23 cellular contexts compared by ENCODE assay signal in the genomic region with DNA sequence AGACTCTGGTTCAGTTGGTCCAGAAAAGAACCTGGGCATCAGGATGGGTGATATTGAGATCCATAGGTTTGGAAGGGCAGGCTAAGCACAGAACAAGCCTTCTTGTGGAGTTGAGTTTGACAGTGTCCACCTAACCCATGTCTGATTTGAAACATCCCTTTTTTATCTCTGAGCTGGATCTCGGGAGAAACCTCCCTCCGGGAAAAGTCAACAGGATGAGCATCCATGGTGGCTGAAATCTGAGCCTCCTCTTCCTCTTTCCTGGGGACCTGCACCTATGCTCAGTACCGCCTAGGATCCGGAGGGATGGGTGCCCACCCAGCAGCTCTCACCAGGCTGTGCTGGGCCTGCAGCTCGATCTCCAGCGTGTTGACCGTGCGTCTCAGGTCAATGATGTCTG. TPM values are rescaled to one million over a fixed set of nuclear protein-coding genes. Genes with fewer than 3 reads are reported as not detected.
DNase-seq lines count a peak whose midpoint lies in the region; ATAC-seq, FAIRE-seq and TF ChIP-seq lines count a peak whose summit lies in the region.
"Had no signal": no experiment of that assay in that cellular context is flagged by ENCODE, and none has a peak within 500 bp of the region (broad histone marks: within the 10 kb centered on the region; RNA-seq: fewer than 3 reads in every experiment).

No MANE protein-coding gene starts in this region.

- CTCF ChIA-PET in PC-3 (lab: Charles Lee), result no interaction called here

- no peaks in the 10 kb centered on the region for H3K36me3 ChIP-seq in PC-3 (ENCODE audit: low read depth, low read length)
- no peaks in the 10 kb centered on the region for H3K36me3 ChIP-seq in osteoblast (ENCODE audit: insufficient read depth, low read length)
- H3K36me3 ChIP-seq in pancreas, result no peaks in the 10 kb centered on the region
- H3K36me3 ChIP-seq in right lobe of liver, result no peaks in the 10 kb centered on the region

- H3K79me2 ChIP-seq in PC-3 (ENCODE audit: low read length), result no peaks in the 10 kb centered on the region
- H3K79me2 ChIP-seq in osteoblast (ENCODE audit: insufficient read depth, low read length), result no peaks in the 10 kb centered on the region

- H3K4me3 ChIP-seq in PC-3 (ENCODE audit: low read length) (no peak overlapping the region), osteoblast (ENCODE audit: insufficient read depth, low read length) (no peak overlapping the region), pancreas (no peak overlapping the region), right lobe of liver (no peak overlapping the region), coronary artery (no peak overlapping the region)
- H3K4me3 ChIP-seq: GM12878, GM23338 had no signal

- POLR2A ChIA-PET in PC-3 (lab: Charles Lee; ENCODE audit: unreplicated experiment), result interaction anchor here (0.5 kb wide), 1 partner anchor 57 kb away, joined by 6 read pairs; no protein-coding TSS in a partner anchor

- H2AFZ ChIP-seq in PC-3 (ENCODE audit: low read length) (no peak overlapping the region), osteoblast (ENCODE audit: low read length) (no peak overlapping the region)
- H2AFZ ChIP-seq: GM23338 had no signal

- no TSS peak for BruUV-seq in PC-3 (replicated peaks; lab: Mats Ljungman, UMichigan)

- H3K4me2 ChIP-seq in PC-3 (ENCODE audit: low read length) (peak overlapping the region; percentile 46), osteoblast (ENCODE audit: insufficient read depth, low read length) (no peak overlapping the region)
- H3K4me2 ChIP-seq: GM23338 had no signal

- no peak for FAIRE-seq in pancreas (lab: Jason Lieb, UNC)
- FAIRE-seq: GM12878 had no signal

- H3K9me2 ChIP-seq in PC-3 (replicated peaks; ENCODE audit: low read length), result no peaks in the 10 kb centered on the region

- H3K4me1 ChIP-seq in PC-3 (ENCODE audit: insufficient read depth, low read length) (peaks cover 25% of the 10 kb centered on the region), osteoblast (ENCODE audit: insufficient read depth, low read length) (peaks cover 19% of the 10 kb centered on the region), pancreas (no peaks in the 10 kb centered on the region), right lobe of liver (no peaks in the 10 kb centered on the region)

- TF ChIP-seq POLR2A in right lobe of liver (IDR thresholded peaks at IDR 0.05), result no peak

- TF ChIP-seq CTCF in PC-3 (conservative IDR thresholded peaks at IDR 0.05; ENCODE audit: low read depth, low read length) (no peak), osteoblast (IDR thresholded peaks at IDR 0.05; ENCODE audit: extremely low read depth, low read depth, low read length) (no peak), pancreas (IDR thresholded peaks at IDR 0.05) (no peak), right lobe of liver (IDR thresholded peaks at IDR 0.05) (no peak), coronary artery (IDR thresholded peaks at IDR 0.05) (no peak)

- intact Hi-C loops in PC-3 (cut with micrococcal nuclease), result no loop called here
- intact Hi-C loops in pancreas (cut with DNase I), result no loop called here
- intact Hi-C loops in right lobe of liver (cut with DNase I), result no loop called here

- H3K9me3 ChIP-seq in PC-3 (ENCODE audit: low read length) (no peaks in the 10 kb centered on the region), osteoblast (ENCODE audit: low read depth, low read length) (no peaks in the 10 kb centered on the region), pancreas (no peaks in the 10 kb centered on the region), right lobe of liver (no peaks in the 10 kb centered on the region)

- no peaks in the 10 kb centered on the region for H3K27me3 ChIP-seq in PC-3 (ENCODE audit: low read length)
- H3K27me3 ChIP-seq in osteoblast (ENCODE audit: insufficient read depth, low read length), result no peaks in the 10 kb centered on the region
- no peaks in the 10 kb centered on the region for H3K27me3 ChIP-seq in pancreas
- no peaks in the 10 kb centered on the region for H3K27me3 ChIP-seq in right lobe of liver

- DNase-seq in EH (ENCODE audit: low read depth) (peak; percentile 36), PC-3 (peak; percentile 56), RPMI7951 (ENCODE audit: low read depth) (peak; percentile 66), osteoblast (ENCODE audit: insufficient read length, low spot score, missing footprints) (peak; percentile 26), pancreas (no peak), right lobe of liver (no peak), coronary artery (ENCODE audit: low spot score) (no peak)
- no peak for DNase-seq in activated naive CD4-positive, alpha-beta T cell treated with Interleukin-2 at 50 U/mL for 16 hours
- DNase-seq: 8988T; C1 segment of cervical spinal cord; Calu3; CD4-positive, alpha-beta memory T cell; COR-L47; DND-41; EL; GDM1; H9; HFFc6 had no signal

- H4K20me1 ChIP-seq in PC-3 (ENCODE audit: low read length) (no peaks in the 10 kb centered on the region), osteoblast (ENCODE audit: insufficient read depth, low read length) (no peaks in the 10 kb centered on the region)

- ATAC-seq in PC-3 (no peak), pancreas (no peak), right lobe of liver (no peak)
- ATAC-seq: GM12878, GM23338 had no signal

- 80 to 87% methylated on average over 8 of the region's 8 CpGs for WGBS in pancreas, 2 donors
- WGBS in right lobe of liver (ENCODE audit: insufficient coverage, low coverage, low lambda C conversion rate, missing lambda C conversion rate), result 75% methylated on average over 4 of the region's 8 CpGs

- peak overlapping the region; percentile 18; the same call in 1 of the 2 replicates for H3K9ac ChIP-seq in PC-3 (ENCODE audit: low read length)

- H3K27ac ChIP-seq in PC-3 (ENCODE audit: low read length), result peak overlapping the region; percentile 85
- no peak overlapping the region for H3K27ac ChIP-seq in osteoblast (ENCODE audit: low read depth, low read length)
- H3K27ac ChIP-seq in pancreas, result no peak overlapping the region
- H3K27ac ChIP-seq in right lobe of liver, result no peak overlapping the region
- H3K27ac ChIP-seq in coronary artery, result no peak overlapping the region

- H3F3A ChIP-seq in PC-3 (ENCODE audit: low read length, unreplicated experiment), result peaks cover 5% of the 10 kb centered on the region

RNA-seq across cellular contexts. Expression of a gene that starts 3.4 kb away (rescaled TPM):
- 1.5 TPM in 2 replicates for total RNA-seq in PC-3 (2014; rRNA removed)
- total RNA-seq in RPMI7951 (2014; rRNA removed; shearing (Covaris generic)), result not detected in 2 replicates
- not detected in 2 replicates for total RNA-seq in osteoblast
- not detected for total RNA-seq in pancreas
- under 1 TPM in 1 of 2 donors, not detected in 1; 0.05 TPM for polyA plus RNA-seq in pancreas
- total RNA-seq in right lobe of liver, result not detected
- total RNA-seq: A673; Calu3; CD4-positive, alpha-beta memory T cell; GM12878; GM23338; H4; H9 had no signal
- polyA plus RNA-seq: CD4-positive, alpha-beta memory T cell; GM12878; GM23338 had no signal

RNA-seq across cellular contexts. Expression of a gene that starts 17.2 kb away (rescaled TPM):
- total RNA-seq in PC-3 (2014; rRNA removed) (not detected in 2 replicates), osteoblast (not detected in 2 replicates), pancreas (not detected), right lobe of liver (not detected)
- not detected in 2 replicates for total RNA-seq in RPMI7951 (2014; rRNA removed; shearing (Covaris generic))
- polyA plus RNA-seq in pancreas, result not detected
- total RNA-seq: A673; Calu3; CD4-positive, alpha-beta memory T cell; GM12878; GM23338; H4; H9; HFFc6 had no signal
- polyA plus RNA-seq: BJ; CD4-positive, alpha-beta memory T cell; GM12878; GM23338 had no signal

RNA-seq across cellular contexts. Expression of a gene that starts 23.0 kb away (rescaled TPM):
- not detected in 2 replicates for total RNA-seq in PC-3 (2014; rRNA removed)
- not detected in 2 replicates for total RNA-seq in RPMI7951 (2014; rRNA removed; shearing (Covaris generic))
- total RNA-seq in osteoblast, result under 0.01 TPM in 2 replicates
- total RNA-seq in pancreas, result not detected
- not detected for polyA plus RNA-seq in pancreas
- not detected for total RNA-seq in right lobe of liver
- total RNA-seq: A673; Calu3; CD4-positive, alpha-beta memory T cell; GM12878; GM23338; H4; H9 had no signal
- polyA plus RNA-seq: CD4-positive, alpha-beta memory T cell; GM12878; GM23338 had no signal

RNA-seq across cellular contexts. Expression of a gene that starts 26.0 kb away (rescaled TPM):
- total RNA-seq in PC-3 (2014; rRNA removed) (not detected in 2 replicates), osteoblast (0.36 TPM in 1 of 2 replicates, not detected in the other), pancreas (not detected), right lobe of liver (not detected)
- not detected in 2 replicates for total RNA-seq in RPMI7951 (2014; rRNA removed; shearing (Covaris generic))
- not detected for polyA plus RNA-seq in pancreas
- total RNA-seq: A673; Calu3; CD4-positive, alpha-beta memory T cell; GM12878; GM23338; H4; H9; HFFc6 had no signal
- polyA plus RNA-seq: CD4-positive, alpha-beta memory T cell; GM12878; GM23338 had no signal

RNA-seq across cellular contexts. Expression of a gene that starts 39.4 kb away (rescaled TPM):
- 3.2 and 4.6 TPM in 2 replicates for total RNA-seq in PC-3 (2014; rRNA removed)
- not detected in 2 replicates for total RNA-seq in RPMI7951 (2014; rRNA removed; shearing (Covaris generic))
- total RNA-seq in osteoblast, result not detected in 2 replicates
- total RNA-seq in pancreas, result not detected
- not detected for polyA plus RNA-seq in pancreas
- total RNA-seq in right lobe of liver, result not detected
- total RNA-seq: A673; Calu3; CD4-positive, alpha-beta memory T cell; GM12878; GM23338; H4; H9; HFFc6 had no signal
- polyA plus RNA-seq: BJ; CD4-positive, alpha-beta memory T cell; GM12878; GM23338 had no signal

Comparison
In these comparisons a context has a peak if more than half of its experiments do, and no peak if none do; other contexts are left out.
1. DNase-seq: peak in EH (single experiment), PC-3 (single experiment), RPMI7951 (single experiment) and osteoblast (single experiment); none in pancreas (0 of 6), activated naive CD4-positive, alpha-beta T cell treated with Interleukin-2 at 50 U/mL for 16 hours (single experiment), right lobe of liver (0 of 3) and coronary artery (single experiment).